Comparison of ENCODE assay signal across 17 cellular contexts in genomic region chr11:5626191-5626590, GRCh38. TPM values are rescaled to one million over a fixed set of nuclear protein-coding genes. Genes with fewer than 3 reads are reported as not detected.
A peak's percentile ranks its signal among the peaks of the same experiment; 100 is the strongest.
DNase-seq lines count a peak whose midpoint lies in the region; ATAC-seq and TF ChIP-seq lines count a peak whose summit lies in the region.
"Had no signal": no experiment of that assay in that cellular context is flagged by ENCODE, and none has a peak within 500 bp of the region (broad histone marks: within the 10 kb centered on the region; RNA-seq: fewer than 3 reads in every experiment).

No MANE protein-coding gene starts in this region.

- H3K27ac Mint-ChIP-seq in CD4-positive, CD25-positive, alpha-beta regulatory T cell: peak overlapping the region; percentile 89 to 93 (median 92)
- peak overlapping the region; percentile 81 for H3K27ac Mint-ChIP-seq in HFFc6
- H3K27ac Mint-ChIP-seq in naive thymus-derived CD4-positive, alpha-beta T cell: peak overlapping the region in 8 of 9 donors; percentile 90 to 96 (median 95)

- no peaks in the 10 kb centered on the region for H3K27me3 Mint-ChIP-seq in CD4-positive, CD25-positive, alpha-beta regulatory T cell
- no peaks in the 10 kb centered on the region; the same call in 1 of the 2 replicates for H3K27me3 Mint-ChIP-seq in HFFc6 (ENCODE audit: insufficient read depth)
- no peaks in the 10 kb centered on the region for H3K27me3 Mint-ChIP-seq in naive thymus-derived CD4-positive, alpha-beta T cell

- no peak for DNase-seq in CD4-positive, CD25-positive, alpha-beta regulatory T cell
- peak; percentile 23 for DNase-seq in HFFc6
- peak; percentile 70 for DNase-seq in amniotic epithelial cell (ENCODE audit: low read depth)
- no peak for DNase-seq in naive thymus-derived CD4-positive, alpha-beta T cell
- DNase-seq in RKO (ENCODE audit: low spot score): no peak
- DNase-seq in HK-2 (ENCODE audit: unreplicated experiment): no peak
- DNase-seq in globus pallidus (ENCODE audit: low spot score): no peak
- DNase-seq in dermis blood vessel endothelial cell: no peak
- DNase-seq: activated CD4-positive, CD25-positive, alpha-beta regulatory T cell treated with anti-CD3 and anti-CD28 coated beads, Interleukin-2, amount 50 U/mL, for 72 hours; GOT3; KG1; NCI-H2171 treated with DMSO at 0.1 percent for 48 hours; posterior cingulate gyrus had no signal

- no peaks in the 10 kb centered on the region for H3K9me3 Mint-ChIP-seq in CD4-positive, CD25-positive, alpha-beta regulatory T cell
- no peaks in the 10 kb centered on the region for H3K9me3 Mint-ChIP-seq in HFFc6
- peaks cover 0 to 7% (median 0%) of the 10 kb centered on the region in 11 donors for H3K9me3 Mint-ChIP-seq in naive thymus-derived CD4-positive, alpha-beta T cell

- peak overlapping the region; percentile 100 for H3K4me3 ChIP-seq in CD4-positive, CD25-positive, alpha-beta regulatory T cell (ENCODE audit: low read depth, low read length)
- no peak overlapping the region for H3K4me3 ChIP-seq in naive thymus-derived CD4-positive, alpha-beta T cell (ENCODE audit: low read length)

- peaks cover 27% of the 10 kb centered on the region for H3K4me1 ChIP-seq in CD4-positive, CD25-positive, alpha-beta regulatory T cell (ENCODE audit: control insufficient read depth, insufficient read depth, low read length, poor library complexity, severe bottlenecking)
- H3K4me1 ChIP-seq in naive thymus-derived CD4-positive, alpha-beta T cell (ENCODE audit: control insufficient read depth in 2 of 2, insufficient read depth in 2 of 2, low read length in 2 of 2): peaks cover 17 to 18% of the 10 kb centered on the region in 2 donors

- no peaks in the 10 kb centered on the region for H3K36me3 ChIP-seq in CD4-positive, CD25-positive, alpha-beta regulatory T cell (ENCODE audit: control insufficient read depth, insufficient read depth, low read length)
- peaks cover 0 to 2% (median 0%) of the 10 kb centered on the region in 3 experiments for H3K36me3 ChIP-seq in naive thymus-derived CD4-positive, alpha-beta T cell (ENCODE audit: control insufficient read depth in 2 of 3, insufficient read depth in 3 of 3, low read length in 3 of 3)

- POLR2A ChIA-PET in naive thymus-derived CD4-positive, alpha-beta T cell (lab: Charles Lee): no interaction called here

- CTCF ChIA-PET in naive thymus-derived CD4-positive, alpha-beta T cell (lab: Charles Lee): no interaction called here

- peaks cover 29 to 61% (median 42%) of the 10 kb centered on the region in 4 donors for H3K4me1 Mint-ChIP-seq in CD4-positive, CD25-positive, alpha-beta regulatory T cell
- H3K4me1 Mint-ChIP-seq in HFFc6 (ENCODE audit: low read depth): peaks cover 44% of the 10 kb centered on the region
- peaks cover 38 to 66% (median 62%) of the 10 kb centered on the region in 7 donors for H3K4me1 Mint-ChIP-seq in naive thymus-derived CD4-positive, alpha-beta T cell

- TF ChIP-seq CTCF in HFFc6 (IDR thresholded peaks at IDR 0.05): no peak

- no peak for ATAC-seq in CD4-positive, CD25-positive, alpha-beta regulatory T cell (ENCODE audit: low read depth in 2 of 2)
- ATAC-seq in naive thymus-derived CD4-positive, alpha-beta T cell: no peak
- ATAC-seq: Right ventricle myocardium inferior had no signal

- no peaks in the 10 kb centered on the region for H3K9me3 ChIP-seq in CD4-positive, CD25-positive, alpha-beta regulatory T cell (ENCODE audit: control insufficient read depth in 2 of 2, low read length in 2 of 2)
- no peaks in the 10 kb centered on the region for H3K9me3 ChIP-seq in naive thymus-derived CD4-positive, alpha-beta T cell (ENCODE audit: control insufficient read depth in 2 of 3, low read length in 3 of 3)

- H3K4me3 Mint-ChIP-seq in CD4-positive, CD25-positive, alpha-beta regulatory T cell: peak overlapping the region; percentile 89 to 95 (median 94)
- peak overlapping the region; percentile 90 for H3K4me3 Mint-ChIP-seq in HFFc6
- peak overlapping the region; percentile 81 to 96 (median 91) for H3K4me3 Mint-ChIP-seq in naive thymus-derived CD4-positive, alpha-beta T cell

- H3K27ac ChIP-seq in CD4-positive, CD25-positive, alpha-beta regulatory T cell (ENCODE audit: insufficient read depth, low read length, poor library complexity, severe bottlenecking): no peak overlapping the region
- peak overlapping the region; percentile 14 for H3K27ac ChIP-seq in naive thymus-derived CD4-positive, alpha-beta T cell (ENCODE audit: low read depth, low read length)

- no peaks in the 10 kb centered on the region for H3K27me3 ChIP-seq in CD4-positive, CD25-positive, alpha-beta regulatory T cell (ENCODE audit: control insufficient read depth, insufficient read depth, low read length)
- H3K27me3 ChIP-seq in naive thymus-derived CD4-positive, alpha-beta T cell (ENCODE audit: control insufficient read depth in 2 of 2, insufficient read depth in 2 of 2, low read length in 2 of 2): no peaks in the 10 kb centered on the region

- H3K36me3 Mint-ChIP-seq in CD4-positive, CD25-positive, alpha-beta regulatory T cell: peaks cover 5% of the 10 kb centered on the region
- peaks cover 20% of the 10 kb centered on the region for H3K36me3 Mint-ChIP-seq in HFFc6 (ENCODE audit: low read depth)
- peaks cover 0 to 32% (median 25%) of the 10 kb centered on the region in 5 donors for H3K36me3 Mint-ChIP-seq in naive thymus-derived CD4-positive, alpha-beta T cell

- intact Hi-C loops in naive thymus-derived CD4-positive, alpha-beta T cell (cut with micrococcal nuclease): loop anchor here (5.0 to 10.0 kb wide), 4 partner anchors 86 to 1231 kb away; partner anchors contain the start of genes TPP1 (in 1 of the 2), TRIM21 (in 1 of the 2) and TRIM68 (in 1 of the 2)

RNA-seq across cellular contexts. Expression of gene TRIM34, which starts 1.4 kb away (rescaled TPM):
- 9.8 TPM for total RNA-seq in CD4-positive, CD25-positive, alpha-beta regulatory T cell
- polyA plus RNA-seq in CD4-positive, CD25-positive, alpha-beta regulatory T cell: 10 to 100 TPM; 17.5 to 21.3 (median 19.5) TPM
- total RNA-seq in HFFc6 (2021; fragmentation: NEBNext Ultra II Directional; extraction: Animal tissue kit (Norgen Biotek cat#: 25700)): 1 to 10 TPM; 3.8 to 6.9 (median 4.9) TPM
- total RNA-seq in naive thymus-derived CD4-positive, alpha-beta T cell: 10 to 100 TPM in 4 of 5 experiments, 1 to 10 TPM in 1; 5.8 to 14.2 (median 10.8) TPM
- polyA plus RNA-seq in naive thymus-derived CD4-positive, alpha-beta T cell: 10 to 100 TPM; 10.8 to 12.6 TPM
- 16.3 and 17.0 TPM in 2 replicates for total RNA-seq in dermis blood vessel endothelial cell
- total RNA-seq: G401 had no signal

RNA-seq across cellular contexts. Expression of gene TRIM6, which starts 29.8 kb away (rescaled TPM):
- total RNA-seq in CD4-positive, CD25-positive, alpha-beta regulatory T cell: not detected
- polyA plus RNA-seq in CD4-positive, CD25-positive, alpha-beta regulatory T cell: under 1 TPM in 1 of 4 donors, not detected in 3; 0.91 TPM
- 1 to 10 TPM; 4.0 to 9.0 (median 6.6) TPM for total RNA-seq in HFFc6 (2021; fragmentation: NEBNext Ultra II Directional; extraction: Animal tissue kit (Norgen Biotek cat#: 25700))
- total RNA-seq in naive thymus-derived CD4-positive, alpha-beta T cell: under 1 TPM in 1 of 5 experiments, not detected in 4; 0.36 TPM
- polyA plus RNA-seq in naive thymus-derived CD4-positive, alpha-beta T cell: not detected
- total RNA-seq in dermis blood vessel endothelial cell: 1.0 and 3.3 TPM in 2 replicates
- total RNA-seq: G401 had no signal

RNA-seq across cellular contexts. Expression of gene OR52B6, which starts 45.5 kb away (rescaled TPM):
- not detected for total RNA-seq in CD4-positive, CD25-positive, alpha-beta regulatory T cell
- not detected for polyA plus RNA-seq in CD4-positive, CD25-positive, alpha-beta regulatory T cell
- not detected for total RNA-seq in HFFc6 (2021; fragmentation: NEBNext Ultra II Directional; extraction: Animal tissue kit (Norgen Biotek cat#: 25700))
- total RNA-seq in naive thymus-derived CD4-positive, alpha-beta T cell: not detected
- not detected for polyA plus RNA-seq in naive thymus-derived CD4-positive, alpha-beta T cell
- total RNA-seq in dermis blood vessel endothelial cell: not detected in 2 replicates
- total RNA-seq: G401, Right ventricle myocardium inferior had no signal
- polyA plus RNA-seq: esophagus, thymus had no signal

RNA-seq across cellular contexts. Expression of gene TRIM5, which starts 58.7 kb away (rescaled TPM):
- total RNA-seq in CD4-positive, CD25-positive, alpha-beta regulatory T cell: 15.2 TPM
- polyA plus RNA-seq in CD4-positive, CD25-positive, alpha-beta regulatory T cell: 1 to 10 TPM; 6.0 to 7.7 (median 7.5) TPM
- total RNA-seq in HFFc6 (2021; fragmentation: NEBNext Ultra II Directional; extraction: Animal tissue kit (Norgen Biotek cat#: 25700)): 10 to 100 TPM; 35.7 to 49.4 (median 43.5) TPM
- 10 to 100 TPM; 16.9 to 36.8 (median 26.2) TPM for total RNA-seq in naive thymus-derived CD4-positive, alpha-beta T cell
- polyA plus RNA-seq in naive thymus-derived CD4-positive, alpha-beta T cell: 10 to 100 TPM; 10.3 to 10.5 TPM
- 83.0 and 86.6 TPM in 2 replicates for total RNA-seq in dermis blood vessel endothelial cell

Comparison
In these comparisons a context has a peak if more than half of its experiments do, and no peak if none do; other contexts are left out.
1. DNase-seq: peak in HFFc6 (single experiment) and amniotic epithelial cell (single experiment); none in CD4-positive, CD25-positive, alpha-beta regulatory T cell (0 of 3), naive thymus-derived CD4-positive, alpha-beta T cell (0 of 9), RKO (single experiment), HK-2 (single experiment), globus pallidus (single experiment) and dermis blood vessel endothelial cell (single experiment).
2. Peak in every context shown above with its lines, with median percentiles within 50 percentile points of each other: H3K27ac Mint-ChIP-seq and H3K4me3 Mint-ChIP-seq.